1 cellular context compared by ENCODE assay signal in the genomic region with DNA sequence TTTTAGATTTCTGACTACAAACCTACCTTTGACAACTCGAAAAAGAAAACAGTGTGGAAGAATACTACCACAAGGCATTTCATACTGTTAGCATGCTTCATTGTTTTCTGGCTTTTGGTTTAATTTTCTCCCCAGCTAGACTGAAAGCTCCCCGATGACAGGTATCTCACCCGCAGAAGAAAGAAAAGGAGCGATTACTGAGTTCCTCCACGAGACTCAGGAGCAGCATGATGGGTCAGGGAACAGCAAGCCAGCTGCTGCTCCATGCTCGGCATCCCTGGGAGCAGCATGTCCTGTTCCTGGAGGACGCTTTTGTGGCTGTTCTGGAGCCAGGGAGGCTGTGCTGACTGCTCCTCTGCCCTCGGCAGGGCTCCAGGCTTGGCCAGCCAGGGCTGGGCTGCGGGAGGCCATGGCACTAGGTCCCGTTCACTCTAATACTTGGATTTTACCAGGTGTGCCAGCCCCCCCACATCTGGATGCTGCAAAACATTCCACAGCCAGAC.
TF ChIP-seq lines count a peak whose summit lies in the region.

No MANE protein-coding gene starts in this region.

TF ChIP-seq in IMR-90, 13 proteins besides CTCF, POLR2A, EP300 and RAD21:
- TF ChIP-seq BHLHE40 (IDR thresholded peaks at IDR 0.05; ENCODE audit: low read depth, low read length) (no peak), RFX5 (IDR thresholded peaks at IDR 0.05; ENCODE audit: low read depth, low read length) (no peak), MAZ (IDR thresholded peaks at IDR 0.05; ENCODE audit: borderline replicate concordance, low read depth, low read length) (no peak), NFE2L2 (IDR thresholded peaks at IDR 0.05; ENCODE audit: low read depth, low read length) (no peak), CEBPB (IDR thresholded peaks at IDR 0.05; ENCODE audit: low read depth, low read length) (no peak), FOS (IDR thresholded peaks at IDR 0.05; ENCODE audit: low read depth, low read length) (no peak)
- TF ChIP-seq, protein P1, sequence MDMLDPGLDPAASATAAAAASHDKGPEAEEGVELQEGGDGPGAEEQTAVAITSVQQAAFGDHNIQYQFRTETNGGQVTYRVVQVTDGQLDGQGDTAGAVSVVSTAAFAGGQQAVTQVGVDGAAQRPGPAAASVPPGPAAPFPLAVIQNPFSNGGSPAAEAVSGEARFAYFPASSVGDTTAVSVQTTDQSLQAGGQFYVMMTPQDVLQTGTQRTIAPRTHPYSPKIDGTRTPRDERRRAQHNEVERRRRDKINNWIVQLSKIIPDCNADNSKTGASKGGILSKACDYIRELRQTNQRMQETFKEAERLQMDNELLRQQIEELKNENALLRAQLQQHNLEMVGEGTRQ (IDR thresholded peaks at IDR 0.05; ENCODE audit: low read depth, low read length), result no peak
- TF ChIP-seq, protein P2, sequence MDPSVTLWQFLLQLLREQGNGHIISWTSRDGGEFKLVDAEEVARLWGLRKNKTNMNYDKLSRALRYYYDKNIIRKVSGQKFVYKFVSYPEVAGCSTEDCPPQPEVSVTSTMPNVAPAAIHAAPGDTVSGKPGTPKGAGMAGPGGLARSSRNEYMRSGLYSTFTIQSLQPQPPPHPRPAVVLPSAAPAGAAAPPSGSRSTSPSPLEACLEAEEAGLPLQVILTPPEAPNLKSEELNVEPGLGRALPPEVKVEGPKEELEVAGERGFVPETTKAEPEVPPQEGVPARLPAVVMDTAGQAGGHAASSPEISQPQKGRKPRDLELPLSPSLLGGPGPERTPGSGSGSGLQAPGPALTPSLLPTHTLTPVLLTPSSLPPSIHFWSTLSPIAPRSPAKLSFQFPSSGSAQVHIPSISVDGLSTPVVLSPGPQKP (IDR thresholded peaks at IDR 0.05; ENCODE audit: borderline replicate concordance, low read depth, low read length), result no peak
